Comparison of ENCODE assay signal across 6 cellular contexts in the genomic region with DNA sequence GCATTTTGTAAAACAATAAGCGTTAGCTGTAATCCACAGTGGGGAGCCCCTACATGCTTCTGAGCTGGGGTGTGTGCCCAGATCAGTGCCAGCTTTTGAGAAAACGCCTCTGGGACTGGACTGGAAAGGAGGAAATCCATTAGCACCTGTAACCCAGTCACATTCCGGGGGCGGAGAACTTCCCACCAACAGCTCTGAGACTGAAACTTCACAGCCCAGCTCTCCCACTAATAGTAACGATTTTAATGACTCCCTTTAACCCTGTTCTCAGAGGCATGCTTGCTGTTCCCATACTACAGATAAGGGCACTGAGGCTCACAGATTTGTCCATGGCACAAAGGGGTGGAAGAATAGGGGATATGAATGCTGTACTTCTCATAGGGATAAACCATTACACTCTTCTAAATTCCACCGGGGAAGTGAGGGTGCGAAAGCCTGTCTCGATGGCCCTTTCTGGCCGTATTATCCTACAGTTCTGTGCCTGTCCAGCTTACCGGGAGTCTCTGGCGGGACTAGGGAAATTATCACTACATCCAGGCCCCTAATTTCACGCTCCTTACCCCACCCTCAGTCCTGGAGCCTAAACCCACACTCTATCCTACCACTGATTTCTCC. TPM values are rescaled to one million over a fixed set of nuclear protein-coding genes. Genes with fewer than 3 reads are reported as not detected.
DNase-seq lines count a peak whose midpoint lies in the region; ATAC-seq and TF ChIP-seq lines count a peak whose summit lies in the region.

No MANE protein-coding gene starts in this region.

- peak; percentile 47 for DNase-seq in activated CD4-positive, alpha-beta T cell treated with anti-CD3 and anti-CD28 coated beads for 36 hours
- no peak for DNase-seq in activated CD4-positive, alpha-beta T cell treated with anti-CD3 and anti-CD28 coated beads, Interleukin-2, amount 50 U/mL, for 4 hours
- DNase-seq in dorsolateral prefrontal cortex (no peak), psoas muscle (no peak), mesenteric fat pad (ENCODE audit: low spot score) (no peak)

- H3K27ac ChIP-seq in dorsolateral prefrontal cortex, result peak overlapping the region in 22 of 59 donors; percentile 11 to 87 (median 76)
- H3K27ac ChIP-seq in psoas muscle, result peak overlapping the region; percentile 48

- POLR2A ChIA-PET in activated CD4-positive, alpha-beta T cell treated with anti-CD3 and anti-CD28 coated beads for 36 hours (lab: Charles Lee), result interaction anchor here (0.6 to 1.7 kb wide), 4 partner anchors 12 to 807 kb away, joined by 3 to 6 read pairs (median 5); no protein-coding TSS in a partner anchor

- H3K4me1 Mint-ChIP-seq in activated CD4-positive, alpha-beta T cell treated with anti-CD3 and anti-CD28 coated beads for 36 hours, result peaks cover 36% of the 10 kb centered on the region

- WGBS in psoas muscle, 3 donors, result 8 to 11% (median 11%) methylated on average over 12 of the region's 12 CpGs

- CTCF ChIA-PET in activated CD4-positive, alpha-beta T cell treated with anti-CD3 and anti-CD28 coated beads for 36 hours (lab: Charles Lee), result interaction anchor here (0.6 to 2.6 kb wide), 5 partner anchors 10 to 276 kb away, joined by 3 to 24 read pairs (median 8); a partner anchor contains a TSS

- no peaks in the 10 kb centered on the region for H3K36me3 ChIP-seq in psoas muscle (ENCODE audit: insufficient read depth in 1 of 2, low read depth in 1 of 2)

- no peaks in the 10 kb centered on the region for H3K27me3 Mint-ChIP-seq in activated CD4-positive, alpha-beta T cell treated with anti-CD3 and anti-CD28 coated beads for 36 hours

- intact Hi-C loops in activated CD4-positive, alpha-beta T cell treated with anti-CD3 and anti-CD28 coated beads for 36 hours (cut with DNase I, micrococcal nuclease), result loop anchor here (1.0 to 2.0 kb wide), 10 partner anchors 13 to 265 kb away; a partner anchor contains a TSS
- intact Hi-C loops in dorsolateral prefrontal cortex (cut with DNase I), result loop anchor here (1.0 to 5.0 kb wide), 4 partner anchors 13 to 132 kb away; a partner anchor contains a TSS
- intact Hi-C loops in psoas muscle (cut with DNase I), result loop anchor here in 1 of 2 donors (5.0 kb wide), 1 partner anchor 37 kb away; a partner anchor contains a TSS

- H3K27me3 ChIP-seq in dorsolateral prefrontal cortex (no peaks in the 10 kb centered on the region), psoas muscle (ENCODE audit: insufficient read depth in 3 of 3, low read length in 2 of 3) (no peaks in the 10 kb centered on the region)

- no peak for TF ChIP-seq CTCF in dorsolateral prefrontal cortex (IDR thresholded peaks at IDR 0.05 in 54 of 56, conservative IDR thresholded peaks at IDR 0.05 in 2 of 56; ENCODE audit: low read depth in 1 of 56, partially characterized antibody in 56 of 56)
- no peak for TF ChIP-seq CTCF in psoas muscle (IDR thresholded peaks at IDR 0.05)

- H3K27ac Mint-ChIP-seq in activated CD4-positive, alpha-beta T cell treated with anti-CD3 and anti-CD28 coated beads for 36 hours, result peak overlapping the region; percentile 90

- peaks cover 8% of the 10 kb centered on the region for H3K4me1 ChIP-seq in psoas muscle

- H3K4me3 ChIP-seq in dorsolateral prefrontal cortex (peak overlapping the region; percentile 58 to 93 (median 79)), psoas muscle (peak overlapping the region; percentile 83)

- peaks cover 11% of the 10 kb centered on the region for H3K36me3 Mint-ChIP-seq in activated CD4-positive, alpha-beta T cell treated with anti-CD3 and anti-CD28 coated beads for 36 hours (ENCODE audit: low read depth)

- H3K4me3 Mint-ChIP-seq in activated CD4-positive, alpha-beta T cell treated with anti-CD3 and anti-CD28 coated beads for 36 hours, result peak overlapping the region; percentile 88

- H3K9me3 ChIP-seq in psoas muscle, result no peaks in the 10 kb centered on the region

- ATAC-seq in activated CD4-positive, alpha-beta T cell treated with anti-CD3 and anti-CD28 coated beads for 36 hours, result no peak
- peak in 3 of 4 donors; percentile 2 to 19 (median 4) for ATAC-seq in psoas muscle
- ATAC-seq in GM21529 (IDR thresholded peaks at IDR 0.05; ENCODE audit: unreplicated experiment), result no peak

- no peaks in the 10 kb centered on the region for H3K9me3 Mint-ChIP-seq in activated CD4-positive, alpha-beta T cell treated with anti-CD3 and anti-CD28 coated beads for 36 hours (ENCODE audit: low read depth)

RNA-seq across cellular contexts. Expression of a gene that starts 0.8 kb away (rescaled TPM):
- 10 to 100 TPM; 32.3 to 43.3 TPM for total RNA-seq in activated CD4-positive, alpha-beta T cell treated with anti-CD3 and anti-CD28 coated beads for 36 hours
- total RNA-seq in dorsolateral prefrontal cortex (10 to 100 TPM in 119 of 120 experiments, 1 to 10 TPM in 1; 9.1 to 29.5 (median 17.4) TPM), psoas muscle (10 to 100 TPM in 2 of 4 donors, 1 to 10 TPM in 2; 6.4 to 13.0 (median 9.9) TPM), mesenteric fat pad (12.8 TPM)
- 1 to 10 TPM; 4.6 to 9.5 (median 5.0) TPM for polyA plus RNA-seq in psoas muscle

RNA-seq across cellular contexts. Expression of a gene that starts 3.4 kb away (rescaled TPM):
- not detected for total RNA-seq in activated CD4-positive, alpha-beta T cell treated with anti-CD3 and anti-CD28 coated beads for 36 hours
- total RNA-seq in dorsolateral prefrontal cortex (under 1 TPM in 3 of 120 experiments, not detected in 117; 0.16 to 0.20 (median 0.18) TPM), psoas muscle (not detected), mesenteric fat pad (not detected)
- polyA plus RNA-seq in psoas muscle, result under 1 TPM in 1 of 3 donors, not detected in 2; 0.01 TPM

RNA-seq across cellular contexts. Expression of a gene that starts 37.4 kb away (rescaled TPM):
- total RNA-seq in activated CD4-positive, alpha-beta T cell treated with anti-CD3 and anti-CD28 coated beads for 36 hours, result 10 to 100 TPM; 17.3 to 18.7 TPM
- 10 to 100 TPM in 31 of 120 experiments, 1 to 10 TPM in 89; 3.0 to 16.5 (median 8.6) TPM for total RNA-seq in dorsolateral prefrontal cortex
- 1 to 10 TPM in 2 of 4 donors, under 1 TPM in 2; 0.84 to 1.6 (median 1.1) TPM for total RNA-seq in psoas muscle
- 1 to 10 TPM in 1 of 3 donors, under 1 TPM in 2; 0.41 to 1.6 (median 0.84) TPM for polyA plus RNA-seq in psoas muscle
- 7.7 TPM for total RNA-seq in mesenteric fat pad

RNA-seq across cellular contexts. Expression of a gene that starts 38.1 kb away (rescaled TPM):
- 100 to 1,000 TPM; 619 to 839 TPM for total RNA-seq in activated CD4-positive, alpha-beta T cell treated with anti-CD3 and anti-CD28 coated beads for 36 hours
- total RNA-seq in dorsolateral prefrontal cortex, result 100 to 1,000 TPM; 125 to 259 (median 201) TPM
- total RNA-seq in psoas muscle, result 100 to 1,000 TPM; 205 to 243 (median 222) TPM
- 100 to 1,000 TPM; 251 to 368 (median 326) TPM for polyA plus RNA-seq in psoas muscle
- 239 TPM for total RNA-seq in mesenteric fat pad

RNA-seq across cellular contexts. Expression of a gene that starts 39.2 kb away (rescaled TPM):
- 1 to 10 TPM; 2.0 to 2.2 TPM for total RNA-seq in activated CD4-positive, alpha-beta T cell treated with anti-CD3 and anti-CD28 coated beads for 36 hours
- total RNA-seq in dorsolateral prefrontal cortex (10 to 100 TPM in 2 of 120 experiments, 1 to 10 TPM in 118; 1.6 to 14.8 (median 4.3) TPM), psoas muscle (10 to 100 TPM in 1 of 4 donors, 1 to 10 TPM in 3; 9.2 to 14.5 (median 9.4) TPM), mesenteric fat pad (18.0 TPM)
- 1 to 10 TPM; 7.0 to 9.1 (median 8.7) TPM for polyA plus RNA-seq in psoas muscle

Comparison
In these comparisons a context has a peak if more than half of its experiments do, and no peak if none do; other contexts are left out.
1. ATAC-seq: peak in psoas muscle (3 of 4); none in activated CD4-positive, alpha-beta T cell treated with anti-CD3 and anti-CD28 coated beads for 36 hours (single experiment) and GM21529 (single experiment).